ENCODE assay signal across 8 cellular contexts in the genomic region with DNA sequence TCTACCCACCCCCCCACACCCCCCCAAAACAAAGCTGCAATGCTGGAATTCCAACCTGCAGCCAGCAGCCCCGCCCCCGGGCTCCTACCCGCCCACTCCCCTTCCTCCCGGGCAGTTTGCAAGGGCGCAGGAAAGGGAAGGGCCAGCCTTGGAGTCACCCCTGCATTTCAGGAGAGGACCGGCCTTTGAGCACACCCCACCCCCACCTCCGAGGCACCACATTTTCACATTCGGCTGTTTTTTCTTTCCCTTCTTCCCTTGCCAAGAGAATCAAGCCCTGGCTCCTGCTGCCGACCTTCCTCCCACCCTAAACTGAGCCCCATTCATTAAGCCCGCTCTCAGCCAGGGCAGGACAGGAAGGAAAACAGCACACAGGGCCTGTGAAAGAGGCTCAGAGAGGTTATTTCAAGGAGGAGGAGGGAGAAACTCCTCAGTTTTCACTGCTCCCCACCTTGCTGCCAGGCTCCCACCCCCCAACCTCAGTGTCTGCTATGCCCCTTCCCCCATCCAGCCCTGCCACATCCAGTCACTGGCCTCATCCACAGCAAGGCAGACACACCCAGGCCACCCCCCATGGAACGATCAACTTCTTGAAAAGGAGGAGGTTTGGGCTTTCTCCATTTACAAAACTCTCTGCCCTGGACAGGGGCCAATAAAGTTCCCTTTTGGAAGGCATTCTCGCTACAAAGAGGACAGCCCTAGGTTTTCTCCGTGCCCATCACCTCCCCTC. TPM values are rescaled to one million over a fixed set of nuclear protein-coding genes. Genes with fewer than 3 reads are reported as not detected.
A peak's percentile ranks its signal among the peaks of the same experiment; 100 is the strongest.
DNase-seq lines count a peak whose midpoint lies in the region; ATAC-seq, FAIRE-seq and TF ChIP-seq lines count a peak whose summit lies in the region.

No MANE protein-coding gene starts in this region.

- CTCF ChIA-PET in activated naive CD4-positive, alpha-beta T cell treated with anti-CD3 and anti-CD28 coated beads, Interleukin-2, amount 10 ng/mL, durations not matched to agents 7 days and 5 days (lab: Charles Lee) = no interaction called here

- peak overlapping the region; percentile 95 for H3K27ac Mint-ChIP-seq in activated naive CD4-positive, alpha-beta T cell treated with anti-CD3 and anti-CD28 coated beads, Interleukin-2, amount 10 ng/mL, durations not matched to agents 7 days and 5 days
- peak overlapping the region; percentile 94 for H3K27ac Mint-ChIP-seq in mesothelial cell of epicardium

- H3K27ac ChIP-seq in colonic mucosa = peak overlapping the region; percentile 50
- H3K27ac ChIP-seq in urinary bladder (ENCODE audit: low read depth) = peak overlapping the region; percentile 66

- H3K27me3 Mint-ChIP-seq in activated naive CD4-positive, alpha-beta T cell treated with anti-CD3 and anti-CD28 coated beads, Interleukin-2, amount 10 ng/mL, durations not matched to agents 7 days and 5 days = no peaks in the 10 kb centered on the region
- no peaks in the 10 kb centered on the region for H3K27me3 Mint-ChIP-seq in mesothelial cell of epicardium (ENCODE audit: low read depth)

- no peaks in the 10 kb centered on the region for H3K36me3 ChIP-seq in colonic mucosa
- no peaks in the 10 kb centered on the region for H3K36me3 ChIP-seq in urinary bladder (ENCODE audit: insufficient read depth)

- peaks cover 86% of the 10 kb centered on the region for H3K36me3 Mint-ChIP-seq in activated naive CD4-positive, alpha-beta T cell treated with anti-CD3 and anti-CD28 coated beads, Interleukin-2, amount 10 ng/mL, durations not matched to agents 7 days and 5 days
- H3K36me3 Mint-ChIP-seq in mesothelial cell of epicardium = peaks cover 10% of the 10 kb centered on the region

- FAIRE-seq in D721Med (lab: Jason Lieb, UNC) = no peak

- peak overlapping the region; percentile 70 for H3K4me3 Mint-ChIP-seq in activated naive CD4-positive, alpha-beta T cell treated with anti-CD3 and anti-CD28 coated beads, Interleukin-2, amount 10 ng/mL, durations not matched to agents 7 days and 5 days
- peak overlapping the region; percentile 99 for H3K4me3 Mint-ChIP-seq in mesothelial cell of epicardium

- TF ChIP-seq CTCF in colonic mucosa (IDR thresholded peaks at IDR 0.05) = no peak
- no peak for TF ChIP-seq CTCF in mesothelial cell of epicardium (IDR thresholded peaks at IDR 0.05; ENCODE audit: unreplicated experiment)
- no peak for TF ChIP-seq CTCF in D721Med (IDR thresholded peaks at IDR 0.05; ENCODE audit: insufficient read depth, missing control alignments)

- peak overlapping the region; percentile 38 to 60 for H3K9ac ChIP-seq in colonic mucosa (ENCODE audit: low read depth in 2 of 2, low read length in 2 of 2)

- no peaks in the 10 kb centered on the region for H3K9me3 Mint-ChIP-seq in activated naive CD4-positive, alpha-beta T cell treated with anti-CD3 and anti-CD28 coated beads, Interleukin-2, amount 10 ng/mL, durations not matched to agents 7 days and 5 days
- no peaks in the 10 kb centered on the region for H3K9me3 Mint-ChIP-seq in mesothelial cell of epicardium

- H3K9me3 ChIP-seq in colonic mucosa = no peaks in the 10 kb centered on the region

- H3K4me3 ChIP-seq in colonic mucosa = no peak overlapping the region
- peak overlapping the region; percentile 1 for H3K4me3 ChIP-seq in urinary bladder (ENCODE audit: low read depth, low read length)

- intact Hi-C loops in colonic mucosa (cut with DNase I) = no loop called here

- H3K27me3 ChIP-seq in colonic mucosa = no peaks in the 10 kb centered on the region

- H3K4me1 Mint-ChIP-seq in activated naive CD4-positive, alpha-beta T cell treated with anti-CD3 and anti-CD28 coated beads, Interleukin-2, amount 10 ng/mL, durations not matched to agents 7 days and 5 days = peaks cover 98% of the 10 kb centered on the region
- peaks cover 96% of the 10 kb centered on the region for H3K4me1 Mint-ChIP-seq in mesothelial cell of epicardium

- H3K4me1 ChIP-seq in colonic mucosa (peaks cover 33% of the 10 kb centered on the region), urinary bladder (ENCODE audit: insufficient read depth) (peaks cover 18% of the 10 kb centered on the region)

- DNase-seq in activated naive CD4-positive, alpha-beta T cell treated with anti-CD3 and anti-CD28 coated beads, Interleukin-2, amount 10 ng/mL, durations not matched to agents 7 days and 5 days = no peak
- DNase-seq in activated naive CD4-positive, alpha-beta T cell (lab: John Stamatoyannopoulos, UW) = no peak
- DNase-seq in colonic mucosa = no peak
- DNase-seq in mesothelial cell of epicardium (ENCODE audit: low spot score in 2 of 2, unreplicated experiment in 2 of 2) = no peak
- DNase-seq in D721Med (ENCODE audit: insufficient read length, low spot score) = no peak
- DNase-seq in activated effector memory CD4-positive, alpha-beta T cell treated with anti-CD3 and anti-CD28 coated beads, Interleukin-2, amount 50 U/mL, for 16 hours = no peak

- 5% methylated on average over 13 of the region's 13 CpGs for WGBS in urinary bladder

- no peak for ATAC-seq in GM21526 (IDR thresholded peaks at IDR 0.05; ENCODE audit: low FRiP score, unreplicated experiment)

RNA-seq across cellular contexts. Expression of a gene that starts 11.2 kb away (rescaled TPM):
- total RNA-seq in colonic mucosa (10 to 100 TPM; 21.2 to 21.6 TPM), mesothelial cell of epicardium (75.5 to 77.6 TPM (median 76.8 TPM) in 3 replicates), urinary bladder (25.6 TPM)
- 31.5 TPM for polyA plus RNA-seq in urinary bladder
